ENCODE assay signal across 1 cellular context in the genomic region with DNA sequence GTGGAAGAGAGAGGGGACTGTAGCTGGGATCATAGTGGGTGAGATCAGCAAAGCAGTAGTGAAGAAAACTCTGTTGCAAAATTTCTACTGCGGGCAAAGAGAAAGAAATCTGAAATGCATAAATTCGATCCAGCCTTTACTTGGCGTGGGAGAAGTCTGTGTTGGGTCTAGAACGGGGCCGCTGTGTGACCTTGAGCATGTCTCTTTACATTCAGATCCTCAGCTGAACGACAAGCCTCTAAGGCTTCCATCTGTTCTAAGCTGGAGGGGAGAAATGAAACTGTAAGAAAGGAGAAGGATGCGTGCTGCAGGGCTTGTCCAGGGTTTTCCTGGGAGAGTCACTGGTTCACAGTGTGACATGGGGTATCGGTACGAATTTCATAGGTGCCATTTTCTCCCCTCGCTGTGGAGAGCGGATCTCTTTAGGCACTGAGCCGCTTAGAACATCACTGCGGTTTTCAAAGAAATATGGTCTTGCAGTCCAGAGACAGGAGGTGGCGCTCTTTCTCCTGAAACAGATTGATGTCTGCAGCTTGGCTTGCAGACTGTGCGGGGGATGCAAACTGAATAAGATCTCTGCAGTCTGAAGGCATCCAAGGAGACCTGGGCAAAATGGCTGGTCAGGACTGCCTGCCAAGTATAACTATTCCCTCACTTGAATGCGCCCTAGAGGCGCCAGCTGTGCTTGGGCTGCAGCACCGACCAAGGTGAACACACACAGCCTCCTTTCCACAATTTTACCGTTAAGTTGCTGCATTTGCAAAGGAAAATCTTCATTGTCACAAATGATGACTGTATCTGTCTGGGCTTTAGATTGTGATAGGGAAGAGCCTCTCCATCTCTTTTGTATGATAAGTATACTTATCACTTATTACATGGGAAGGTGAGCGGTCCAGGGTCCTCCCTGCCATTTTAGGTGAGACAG.
TF ChIP-seq lines count a peak whose summit lies in the region.

No MANE protein-coding gene starts in this region.

TF ChIP-seq in HepG2, 621 proteins besides CTCF, POLR2A, EP300 and RAD21 (continued from another document):
- TF ChIP-seq ZBTB33 (CRISPR knock-in tag; IDR thresholded peaks at IDR 0.05), result peak; percentile 38; the same call in 1 of the 2 replicates
- no peak for TF ChIP-seq GABPA (IDR thresholded peaks at IDR 0.05; ENCODE audit: low read depth, low read length)
- TF ChIP-seq GABPA (CRISPR knock-in tag; IDR thresholded peaks at IDR 0.05; ENCODE audit: low read depth), result 0 out of 2 replicates have a peak, but pooled peaks have one; percentile 4
- no peak for TF ChIP-seq ZNF781 (CRISPR knock-in tag; IDR thresholded peaks at IDR 0.05; ENCODE audit: borderline replicate concordance, not compliant biosample characterization)
- no peak for TF ChIP-seq ZSCAN9 (CRISPR knock-in tag; IDR thresholded peaks at IDR 0.05; ENCODE audit: borderline replicate concordance)
- peak; percentile 39; the same call in 1 of the 2 replicates for TF ChIP-seq SP4 (CRISPR knock-in tag; IDR thresholded peaks at IDR 0.05)
- TF ChIP-seq HNRNPL (IDR thresholded peaks at IDR 0.05; ENCODE audit: low read depth, low read length), result no peak
- TF ChIP-seq SOX6 (IDR thresholded peaks at IDR 0.05), result no peak
- peak; percentile 41; the same call in 1 of the 2 replicates for TF ChIP-seq SOX6 (CRISPR knock-in tag; IDR thresholded peaks at IDR 0.05)
- TF ChIP-seq, protein P1, sequence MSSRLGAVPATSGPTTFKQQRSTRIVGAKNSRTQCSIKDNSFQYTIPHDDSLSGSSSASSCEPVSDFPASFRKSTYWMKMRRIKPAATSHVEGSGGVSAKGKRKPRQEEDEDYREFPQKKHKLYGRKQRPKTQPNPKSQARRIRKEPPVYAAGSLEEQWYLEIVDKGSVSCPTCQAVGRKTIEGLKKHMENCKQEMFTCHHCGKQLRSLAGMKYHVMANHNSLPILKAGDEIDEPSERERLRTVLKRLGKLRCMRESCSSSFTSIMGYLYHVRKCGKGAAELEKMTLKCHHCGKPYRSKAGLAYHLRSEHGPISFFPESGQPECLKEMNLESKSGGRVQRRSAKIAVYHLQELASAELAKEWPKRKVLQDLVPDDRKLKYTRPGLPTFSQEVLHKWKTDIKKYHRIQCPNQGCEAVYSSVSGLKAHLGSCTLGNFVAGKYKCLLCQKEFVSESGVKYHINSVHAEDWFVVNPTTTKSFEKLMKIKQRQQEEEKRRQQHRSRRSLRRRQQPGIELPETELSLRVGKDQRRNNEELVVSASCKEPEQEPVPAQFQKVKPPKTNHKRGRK (CRISPR knock-in tag; IDR thresholded peaks at IDR 0.05), result no peak
- no peak for TF ChIP-seq EED (CRISPR knock-in tag; IDR thresholded peaks at IDR 0.05)
- TF ChIP-seq, protein P2, sequence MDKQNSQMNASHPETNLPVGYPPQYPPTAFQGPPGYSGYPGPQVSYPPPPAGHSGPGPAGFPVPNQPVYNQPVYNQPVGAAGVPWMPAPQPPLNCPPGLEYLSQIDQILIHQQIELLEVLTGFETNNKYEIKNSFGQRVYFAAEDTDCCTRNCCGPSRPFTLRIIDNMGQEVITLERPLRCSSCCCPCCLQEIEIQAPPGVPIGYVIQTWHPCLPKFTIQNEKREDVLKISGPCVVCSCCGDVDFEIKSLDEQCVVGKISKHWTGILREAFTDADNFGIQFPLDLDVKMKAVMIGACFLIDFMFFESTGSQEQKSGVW (CRISPR knock-in tag; IDR thresholded peaks at IDR 0.05; ENCODE audit: borderline replicate concordance), result no peak
- no peak for TF ChIP-seq ZNF10 (CRISPR knock-in tag; IDR thresholded peaks at IDR 0.05; ENCODE audit: borderline replicate concordance, low read depth)
- no peak for TF ChIP-seq ZNF790 (CRISPR knock-in tag; IDR thresholded peaks at IDR 0.05; ENCODE audit: borderline replicate concordance)
- TF ChIP-seq HBP1 (CRISPR knock-in tag; IDR thresholded peaks at IDR 0.05; ENCODE audit: low read depth), result no peak
- TF ChIP-seq SMC3 (IDR thresholded peaks at IDR 0.05; ENCODE audit: low read length), result peak; percentile 93
- TF ChIP-seq FOSL2 (CRISPR knock-in tag; IDR thresholded peaks at IDR 0.05), result 0 out of 2 replicates have a peak, but pooled peaks have one; percentile 13
- 0 out of 2 replicates have a peak, but pooled peaks have one; percentile 41 for TF ChIP-seq ZNF317 (CRISPR knock-in tag; IDR thresholded peaks at IDR 0.05)
- no peak for TF ChIP-seq RORA (CRISPR knock-in tag; IDR thresholded peaks at IDR 0.05)
- TF ChIP-seq TBX2 (CRISPR knock-in tag; IDR thresholded peaks at IDR 0.05; ENCODE audit: borderline replicate concordance), result 0 out of 2 replicates have a peak, but pooled peaks have one; percentile 23
- TF ChIP-seq KDM3A (CRISPR knock-in tag; IDR thresholded peaks at IDR 0.05; ENCODE audit: low read depth), result 0 out of 2 replicates have a peak, but pooled peaks have one; percentile 28
- 0 out of 2 replicates have a peak, but pooled peaks have one; percentile 26 for TF ChIP-seq IRF2 (CRISPR knock-in tag; IDR thresholded peaks at IDR 0.05)
- TF ChIP-seq, protein P3, sequence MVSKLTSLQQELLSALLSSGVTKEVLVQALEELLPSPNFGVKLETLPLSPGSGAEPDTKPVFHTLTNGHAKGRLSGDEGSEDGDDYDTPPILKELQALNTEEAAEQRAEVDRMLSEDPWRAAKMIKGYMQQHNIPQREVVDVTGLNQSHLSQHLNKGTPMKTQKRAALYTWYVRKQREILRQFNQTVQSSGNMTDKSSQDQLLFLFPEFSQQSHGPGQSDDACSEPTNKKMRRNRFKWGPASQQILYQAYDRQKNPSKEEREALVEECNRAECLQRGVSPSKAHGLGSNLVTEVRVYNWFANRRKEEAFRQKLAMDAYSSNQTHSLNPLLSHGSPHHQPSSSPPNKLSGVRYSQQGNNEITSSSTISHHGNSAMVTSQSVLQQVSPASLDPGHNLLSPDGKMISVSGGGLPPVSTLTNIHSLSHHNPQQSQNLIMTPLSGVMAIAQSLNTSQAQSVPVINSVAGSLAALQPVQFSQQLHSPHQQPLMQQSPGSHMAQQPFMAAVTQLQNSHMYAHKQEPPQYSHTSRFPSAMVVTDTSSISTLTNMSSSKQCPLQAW (CRISPR knock-in tag; IDR thresholded peaks at IDR 0.05), result peak; percentile 36; the same call in 1 of the 2 replicates
- TF ChIP-seq BRF2 (CRISPR knock-in tag; IDR thresholded peaks at IDR 0.05), result no peak
- no peak for TF ChIP-seq TCF12 (IDR thresholded peaks at IDR 0.05)
- no peak for TF ChIP-seq TCF12 (CRISPR knock-in tag; IDR thresholded peaks at IDR 0.05)
- 0 out of 2 replicates have a peak, but pooled peaks have one; percentile 33 for TF ChIP-seq ZNF501 (CRISPR knock-in tag; IDR thresholded peaks at IDR 0.05)
- TF ChIP-seq ZBTB42 (CRISPR knock-in tag; IDR thresholded peaks at IDR 0.05), result no peak
- peak in 1 of 2 experiments; percentile 55; a peak in 1 of 4 replicates for TF ChIP-seq HMGXB4 (CRISPR knock-in tag; IDR thresholded peaks at IDR 0.05; ENCODE audit: borderline replicate concordance in 1 of 2, low read depth in 1 of 2)
- TF ChIP-seq ZGPAT (CRISPR knock-in tag; IDR thresholded peaks at IDR 0.05), result 0 out of 2 replicates have a peak, but pooled peaks have one; percentile 23
- no peak for TF ChIP-seq ZC3H4 (CRISPR knock-in tag; IDR thresholded peaks at IDR 0.05; ENCODE audit: borderline replicate concordance)
- peak; percentile 74 for TF ChIP-seq ZBTB38 (CRISPR knock-in tag; IDR thresholded peaks at IDR 0.05)
- peak; percentile 39 for TF ChIP-seq XRCC5 (optimal IDR thresholded peaks at IDR 0.05; ENCODE audit: low read length)
- 0 out of 2 replicates have a peak, but pooled peaks have one; percentile 40 for TF ChIP-seq ZNF20 (CRISPR knock-in tag; IDR thresholded peaks at IDR 0.05)
- no peak for TF ChIP-seq KDM1A (CRISPR knock-in tag; IDR thresholded peaks at IDR 0.05)
- no peak for TF ChIP-seq ZNF446 (CRISPR knock-in tag; IDR thresholded peaks at IDR 0.05)
- TF ChIP-seq, protein P4, sequence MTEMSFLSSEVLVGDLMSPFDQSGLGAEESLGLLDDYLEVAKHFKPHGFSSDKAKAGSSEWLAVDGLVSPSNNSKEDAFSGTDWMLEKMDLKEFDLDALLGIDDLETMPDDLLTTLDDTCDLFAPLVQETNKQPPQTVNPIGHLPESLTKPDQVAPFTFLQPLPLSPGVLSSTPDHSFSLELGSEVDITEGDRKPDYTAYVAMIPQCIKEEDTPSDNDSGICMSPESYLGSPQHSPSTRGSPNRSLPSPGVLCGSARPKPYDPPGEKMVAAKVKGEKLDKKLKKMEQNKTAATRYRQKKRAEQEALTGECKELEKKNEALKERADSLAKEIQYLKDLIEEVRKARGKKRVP (CRISPR knock-in tag; IDR thresholded peaks at IDR 0.05), result no peak
- TF ChIP-seq HNF4G (IDR thresholded peaks at IDR 0.05; ENCODE audit: borderline replicate concordance, low read depth, low read length), result no peak
- TF ChIP-seq HNF4G (CRISPR knock-in tag; IDR thresholded peaks at IDR 0.05; ENCODE audit: borderline replicate concordance, low read depth), result no peak
